In the genomic region with DNA sequence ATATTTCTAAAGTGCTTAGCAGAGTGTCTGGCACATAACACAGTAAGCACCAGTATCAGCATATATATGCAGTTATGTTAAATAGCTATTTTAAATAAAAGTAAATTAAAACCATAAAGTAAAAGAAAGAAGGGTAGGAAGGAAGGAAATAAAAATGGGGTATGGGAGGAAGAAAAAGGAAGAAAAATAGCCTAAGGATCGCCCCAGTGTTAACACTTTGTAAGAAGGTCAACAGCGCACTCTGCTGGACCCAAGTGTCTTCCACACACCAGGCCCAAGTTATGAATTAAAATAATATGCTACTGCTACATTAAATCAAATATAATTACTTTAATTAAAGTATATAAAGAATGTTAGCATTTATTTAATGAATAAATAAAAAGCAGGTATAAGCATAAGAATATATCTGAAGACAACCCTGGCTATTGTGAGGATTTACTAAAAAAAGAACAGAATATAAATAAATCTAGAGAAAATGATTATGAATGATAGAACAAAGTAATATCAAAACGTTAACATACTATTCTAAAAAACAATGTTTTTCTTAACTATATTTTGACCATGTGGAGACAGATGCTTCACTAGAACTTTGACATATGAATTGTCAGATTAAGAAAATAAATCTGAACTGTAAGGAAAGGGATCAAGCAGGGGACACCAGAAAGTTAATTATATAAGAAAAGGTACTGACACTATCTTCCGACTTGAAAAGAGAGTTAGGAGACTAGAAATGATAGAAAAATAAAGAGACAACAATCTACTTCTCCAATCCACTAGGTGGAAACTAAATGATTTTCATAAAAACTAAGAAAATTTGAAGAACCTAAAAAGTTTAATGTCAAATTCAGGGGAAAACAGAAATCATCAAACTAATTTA, we compare ENCODE assay signal across 8 cellular contexts. TPM values are rescaled to one million over a fixed set of nuclear protein-coding genes. Genes with fewer than 3 reads are reported as not detected.
DNase-seq lines count a peak whose midpoint lies in the region; ATAC-seq and TF ChIP-seq lines count a peak whose summit lies in the region.

No MANE protein-coding gene starts in this region.

- H3K36me3 ChIP-seq in SJSA1, result peaks cover 37% of the 10 kb centered on the region

- no peak overlapping the region for H3K27ac ChIP-seq in SJSA1

- peak; percentile 82 for TF ChIP-seq CTCF in LNCaP clone FGC (IDR thresholded peaks at IDR 0.05; ENCODE audit: control insufficient read depth, extremely low read depth, insufficient read depth)

- intact Hi-C loops in posterior vena cava (cut with DNase I), result no loop called here

- H3K27me3 ChIP-seq in SJSA1 (replicated peaks), result no peaks in the 10 kb centered on the region

- peaks cover 18% of the 10 kb centered on the region for H3K4me1 ChIP-seq in SJSA1 (replicated peaks)

- ATAC-seq in GM21717 (IDR thresholded peaks at IDR 0.05; ENCODE audit: unreplicated experiment), result no peak

- H3K4me3 ChIP-seq in LNCaP clone FGC (ENCODE audit: low read depth, low read length) (no peak overlapping the region), SJSA1 (no peak overlapping the region)

- H3K9me3 ChIP-seq in SJSA1 (replicated peaks), result no peaks in the 10 kb centered on the region

- peak; percentile 31 for DNase-seq in GF-D8 (lab: John Stamatoyannopoulos, UW)
- DNase-seq in LNCaP clone FGC (ENCODE audit: low read depth), result peak; percentile 27
- DNase-seq in SJSA1 (ENCODE audit: low read depth in 1 of 2, low spot score in 2 of 2), result peak; percentile 32 to 66
- peak; percentile 61 for DNase-seq in amniotic stem cell (lab: John Stamatoyannopoulos, UW)
- peak; percentile 47 for DNase-seq in hepatic stellate cell (ENCODE audit: low spot score)
- peak; percentile 42 for DNase-seq in stimulated activated CD4-positive, alpha-beta T cell treated with anti-CD3 and anti-CD28 coated beads, Interleukin-12 subunit alpha, Interleukin-12 subunit beta, amount 100 ng/mL, for 4 hours
- DNase-seq in posterior vena cava (ENCODE audit: low spot score), result no peak

RNA-seq across cellular contexts. Expression of gene BRIP1, which starts 25.9 kb away (rescaled TPM):
- total RNA-seq in SJSA1 (2014; rRNA removed; shearing (Covaris generic)), result 31.2 and 53.2 TPM in 2 replicates
- under 1 TPM; 0.43 to 0.69 TPM for total RNA-seq in posterior vena cava

Comparison
In these comparisons a context has a peak if more than half of its experiments do, and no peak if none do; other contexts are left out.
1. RNA of gene BRIP1, which starts 25.9 kb away (total RNA-seq): 31.2 to 53.2 TPM in SJSA1; 0.43 to 0.69 TPM in posterior vena cava; every median in the first group is over 10 times any median in the second.